In the genomic region with DNA sequence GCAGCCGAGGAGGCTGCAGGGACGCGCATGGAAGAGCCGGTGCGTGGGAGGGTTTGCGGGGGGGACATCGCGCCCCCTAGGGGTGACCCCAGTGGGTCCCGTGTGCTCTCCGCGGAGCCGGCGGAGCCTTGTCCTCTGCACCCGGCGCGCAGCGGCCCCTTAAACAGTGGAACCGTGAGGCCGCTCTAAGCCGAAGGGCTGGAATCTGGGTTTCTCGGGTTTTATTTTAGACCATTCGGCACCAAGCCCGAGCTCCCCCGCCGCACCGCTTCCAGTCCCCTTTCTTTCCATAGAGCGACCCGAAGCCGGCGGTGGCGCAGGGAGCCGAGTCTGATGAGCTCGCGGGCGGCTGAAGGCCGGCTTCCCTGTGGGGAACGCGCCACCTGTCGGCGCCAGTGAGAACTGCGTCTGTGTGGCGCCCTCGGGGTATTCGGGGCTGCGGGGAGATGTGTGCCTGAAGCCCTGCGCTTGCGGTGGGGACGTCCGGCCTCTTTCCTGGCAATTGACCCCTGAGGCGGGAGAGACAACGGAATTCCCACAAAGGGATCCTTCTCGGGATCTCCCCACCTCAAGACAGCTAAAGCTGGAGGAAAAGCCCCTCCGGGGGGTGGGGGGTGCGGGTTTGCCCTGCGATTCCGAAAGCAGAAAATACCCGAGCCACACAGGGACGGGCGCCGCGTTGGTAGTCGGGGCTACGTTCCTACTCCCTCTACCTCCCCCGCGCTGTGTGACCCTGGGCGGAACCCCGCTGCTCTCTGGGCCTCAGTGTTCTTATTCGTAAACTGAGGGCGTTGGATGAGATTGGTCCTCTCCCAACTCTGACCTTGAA, we compare ENCODE assay signal across 8 cellular contexts. TPM values are rescaled to one million over a fixed set of nuclear protein-coding genes. Genes with fewer than 3 reads are reported as not detected.
A peak's percentile ranks its signal among the peaks of the same experiment; 100 is the strongest.
DNase-seq lines count a peak whose midpoint lies in the region; ATAC-seq, FAIRE-seq and TF ChIP-seq lines count a peak whose summit lies in the region.

No MANE protein-coding gene starts in this region.

- H3K27me3 Mint-ChIP-seq in Calu3 (ENCODE audit: unreplicated experiment) = peaks cover 12% of the 10 kb centered on the region

- no TSS peak for BruUV-seq in Calu3 (replicated peaks; lab: Mats Ljungman, UMichigan)

- peak overlapping the region; percentile 72 for H3K4me3 Mint-ChIP-seq in Calu3 (ENCODE audit: low read depth, unreplicated experiment)

- H3K27ac Mint-ChIP-seq in Calu3 (ENCODE audit: unreplicated experiment) = no peak overlapping the region

- no peaks in the 10 kb centered on the region for H3K9me3 Mint-ChIP-seq in Calu3 (ENCODE audit: low read depth, unreplicated experiment)

- FAIRE-seq in RCC 7860 (lab: Jason Lieb, UNC) = no peak

- ATAC-seq in GM21360 (IDR thresholded peaks at IDR 0.05; ENCODE audit: unreplicated experiment) = peak; percentile 88

- no peak overlapping the region for H3K27ac ChIP-seq in substantia nigra (ENCODE audit: low read depth, low read length, poor library complexity, severe bottlenecking)

- peak; percentile 93 for DNase-seq in Calu3
- peak; percentile 67 for DNase-seq in HT1080 (ENCODE audit: low read depth)
- DNase-seq in RCC 7860 (ENCODE audit: low spot score) = peak; percentile 15
- DNase-seq in activated T-helper 9 cell treated with anti-CD3 and anti-CD28 coated beads, Interleukin-2, amount 50 U/mL, for 16 hours (ENCODE audit: low read depth) = peak; percentile 62
- peak; percentile 50 for DNase-seq in foreskin melanocyte
- peak; percentile 43 for DNase-seq in occipital lobe (lab: John Stamatoyannopoulos, UW)
- DNase-seq in substantia nigra (lab: John Stamatoyannopoulos, UW) = peak in 46 of 49 donors; percentile 12 to 85 (median 62)

- intact Hi-C loops in Calu3 (cut with micrococcal nuclease; ENCODE audit: unreplicated experiment) = loop anchor here (1.0 to 5.0 kb wide), 5 partner anchors 93 to 808 kb away; no protein-coding TSS in a partner anchor

- H3K4me1 Mint-ChIP-seq in Calu3 (ENCODE audit: low read depth, unreplicated experiment) = no peaks in the 10 kb centered on the region

- CTCF ChIA-PET in Calu3 (lab: Charles Lee) = interaction anchor here (0.6 to 1.4 kb wide), 18 partner anchors 8 to 809 kb away, joined by 3 to 18 read pairs (median 4); a partner anchor contains a TSS

- peak; percentile 91 for TF ChIP-seq CTCF in Calu3 (IDR thresholded peaks at IDR 0.05; ENCODE audit: unreplicated experiment)

- H3K36me3 Mint-ChIP-seq in Calu3 (ENCODE audit: insufficient read depth, unreplicated experiment) = peaks cover 6% of the 10 kb centered on the region

RNA-seq across cellular contexts. Expression of a gene that starts 8.2 kb away (rescaled TPM):
- total RNA-seq in Calu3 (2022) = 2.3 TPM in 2 replicates
- total RNA-seq in HT1080 (2014; rRNA removed; shearing (Covaris generic)) = not detected in 2 replicates
- not detected in 2 replicates for polyA plus RNA-seq in HT1080 (2015; cell fraction: cytosol; rRNA removed)
- polyA plus RNA-seq in HT1080 (2015; cell fraction: nucleus; rRNA removed) = not detected in 2 replicates
- total RNA-seq in occipital lobe = not detected

Comparison
In these comparisons a context has a peak if more than half of its experiments do, and no peak if none do; other contexts are left out.
1. DNase-seq: peak in every context shown above with its lines; median percentile 93 in Calu3; 67 in HT1080; 62 in activated T-helper 9 cell treated with anti-CD3 and anti-CD28 coated beads, Interleukin-2, amount 50 U/mL, for 16 hours; 62 in substantia nigra; 50 in foreskin melanocyte; 43 in occipital lobe; 15 in RCC 7860.